ENCODE assay signal across 8 cellular contexts in the genomic region with DNA sequence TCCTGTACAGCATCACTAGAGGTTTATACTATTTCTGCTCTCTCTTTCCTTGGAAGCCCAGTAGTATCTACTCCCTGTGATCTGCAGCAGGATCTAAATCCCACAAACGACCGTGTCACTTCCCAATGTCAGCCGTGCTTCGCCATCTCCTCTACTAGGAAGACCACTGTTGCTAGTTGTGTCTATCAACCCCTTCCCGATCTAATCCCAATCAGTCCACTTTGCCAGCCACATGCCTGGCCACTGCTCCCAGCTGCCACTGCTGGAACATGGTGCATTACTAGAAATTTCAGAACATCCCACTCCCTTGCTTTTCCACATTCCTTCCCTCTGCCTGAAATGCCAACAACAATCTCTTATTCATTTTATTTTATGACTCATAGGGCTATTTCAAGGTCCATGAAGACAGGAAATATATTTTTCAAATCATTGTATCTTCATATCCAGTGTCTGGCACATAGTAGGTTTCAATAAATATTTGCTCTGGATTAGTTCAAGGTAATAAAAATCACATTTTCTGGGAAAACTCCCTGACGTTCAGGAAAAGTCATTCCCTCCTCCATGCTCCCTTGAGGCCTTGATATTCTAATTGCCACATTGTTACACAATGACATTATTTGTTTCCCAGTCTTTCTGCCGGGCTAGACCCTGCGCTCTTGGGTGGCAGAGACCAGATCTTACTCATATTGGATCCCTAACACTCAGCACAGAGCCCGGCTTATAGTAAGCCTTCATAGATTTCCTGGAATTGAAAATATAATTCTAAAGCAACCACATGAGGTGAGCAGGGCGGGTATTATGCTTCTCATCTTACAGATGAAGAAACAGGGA. TPM values are rescaled to one million over a fixed set of nuclear protein-coding genes. Genes with fewer than 3 reads are reported as not detected.
DNase-seq lines count a peak whose midpoint lies in the region; ATAC-seq, FAIRE-seq and TF ChIP-seq lines count a peak whose summit lies in the region.
"Had no signal": no experiment of that assay in that cellular context is flagged by ENCODE, and none has a peak within 500 bp of the region (broad histone marks: within the 10 kb centered on the region; RNA-seq: fewer than 3 reads in every experiment).

No MANE protein-coding gene starts in this region.

- H4K91ac ChIP-seq in IMR-90 (ENCODE audit: insufficient read depth, low read depth, low read length): peak overlapping the region; percentile 68

- TF ChIP-seq RAD21 in IMR-90 (IDR thresholded peaks at IDR 0.05; ENCODE audit: low read length): no peak

- peak overlapping the region; percentile 71 for H2BK20ac ChIP-seq in IMR-90 (ENCODE audit: low read depth, low read length)

- peaks cover 0 to 26% of the 10 kb centered on the region in 2 experiments; a peak in 2 of 4 replicates for H3K79me1 ChIP-seq in IMR-90 (ENCODE audit: low read depth in 1 of 2, low read length in 2 of 2)

- H3K4me1 ChIP-seq in IMR-90 (ENCODE audit: control insufficient read depth, insufficient read depth, low read length) (peaks cover 12% of the 10 kb centered on the region), astrocyte (ENCODE audit: insufficient read depth, low read length) (peaks cover 26% of the 10 kb centered on the region), thoracic aorta (ENCODE audit: control insufficient read depth in 1 of 2, low read depth in 2 of 2) (peaks cover 11 to 32% of the 10 kb centered on the region in 2 donors)

- POLR2A ChIA-PET in IMR-90 (lab: Charles Lee; ENCODE audit: unreplicated experiment): no interaction called here

- 0 out of 2 replicates have a peak overlapping the region, but pooled peaks have one; percentile 50 for H3K23ac ChIP-seq in IMR-90 (ENCODE audit: low read depth, low read length)

- peaks cover 1% of the 10 kb centered on the region for H3K9me3 Mint-ChIP-seq in astrocyte (ENCODE audit: unreplicated experiment)

- peak overlapping the region; percentile 77 for H2BK120ac ChIP-seq in IMR-90 (ENCODE audit: low read depth, low read length)

- H3K56ac ChIP-seq in IMR-90 (ENCODE audit: extremely low read depth, insufficient read depth, low read length): no peak overlapping the region

- peaks cover 15% of the 10 kb centered on the region for H3K4me1 Mint-ChIP-seq in astrocyte (ENCODE audit: low read depth, unreplicated experiment)

- no peak overlapping the region for H3K4me3 ChIP-seq in IMR-90 (ENCODE audit: insufficient read depth, low read depth, low read length)
- H3K4me3 ChIP-seq in astrocyte (ENCODE audit: insufficient read depth, low read depth, low read length): no peak overlapping the region
- peak overlapping the region; percentile 92 for H3K4me3 ChIP-seq in thoracic aorta

- no peak overlapping the region for H2AK9ac ChIP-seq in IMR-90 (replicated peaks; ENCODE audit: low read depth, low read length, poor library complexity)

- BruUV-seq in IMR-90 (replicated peaks; lab: Mats Ljungman, UMichigan): no TSS peak

- dilution Hi-C loops in IMR-90 (cut with HindIII; ENCODE audit: low sequenced_read_pairs, unreplicated experiment): no loop called here

- H3K27ac ChIP-seq in IMR-90 (ENCODE audit: insufficient read depth, low read length) (no peak overlapping the region), astrocyte (ENCODE audit: low read depth, low read length) (peak overlapping the region; percentile 60), thoracic aorta (peak overlapping the region; percentile 90 to 92)

- peak overlapping the region; percentile 53 for H4K5ac ChIP-seq in IMR-90 (ENCODE audit: low read depth, low read length)

- H2AK5ac ChIP-seq in IMR-90 (ENCODE audit: low read depth, low read length): peak overlapping the region; percentile 76

- no peak for TF ChIP-seq POLR2A in IMR-90 (IDR thresholded peaks at IDR 0.05; ENCODE audit: low read depth, low read length)

- H3K9me3 ChIP-seq in IMR-90 (ENCODE audit: control insufficient read depth, insufficient read depth, low read length): no peaks in the 10 kb centered on the region
- H3K9me3 ChIP-seq in astrocyte (ENCODE audit: insufficient read depth, low read depth, low read length): no peaks in the 10 kb centered on the region
- no peaks in the 10 kb centered on the region for H3K9me3 ChIP-seq in thoracic aorta

- no peaks in the 10 kb centered on the region for H4K20me1 ChIP-seq in IMR-90 (ENCODE audit: insufficient read depth, low read length)
- peaks cover 8% of the 10 kb centered on the region for H4K20me1 ChIP-seq in astrocyte (ENCODE audit: insufficient read depth, low read length)

- peak overlapping the region; percentile 17 for H3K27ac Mint-ChIP-seq in astrocyte (ENCODE audit: unreplicated experiment)

- CTCF ChIA-PET in IMR-90 (lab: Yijun Ruan, JAX): interaction anchor here (0.7 to 1.6 kb wide), 3 partner anchors 10 to 396 kb away, joined by 3 read pairs; no protein-coding TSS in a partner anchor

- H2AFZ ChIP-seq in IMR-90 (replicated peaks; ENCODE audit: low read length, poor library complexity) (peak overlapping the region; percentile 53), astrocyte (ENCODE audit: low read depth, low read length) (no peak overlapping the region)

- intact Hi-C loops in IMR-90 (cut with micrococcal nuclease): loop anchor here (5.0 kb wide), 4 partner anchors 157 to 707 kb away; no protein-coding TSS in a partner anchor

- peak overlapping the region; percentile 72 for H3K4ac ChIP-seq in IMR-90 (ENCODE audit: low read depth, low read length)

- no peak for FAIRE-seq in astrocyte (lab: Jason Lieb, UNC)

- H3K27me3 ChIP-seq in IMR-90 (ENCODE audit: control insufficient read depth, insufficient read depth, low read length) (no peaks in the 10 kb centered on the region), astrocyte (ENCODE audit: insufficient read depth, low read length) (no peaks in the 10 kb centered on the region), thoracic aorta (replicated peaks; ENCODE audit: insufficient read depth) (no peaks in the 10 kb centered on the region)

- H3K9ac ChIP-seq in IMR-90 (ENCODE audit: low read depth, low read length) (no peak overlapping the region), astrocyte (ENCODE audit: low read length) (peak overlapping the region; percentile 91)

- 80% methylated on average over 5 of the region's 10 CpGs; no CpG with 5 or more reads in 1 of the 2 experiments for WGBS in IMR-90 (ENCODE audit: extremely low coverage in 2 of 2, insufficient read length in 1 of 2), 2 experiments

- peaks cover 5% of the 10 kb centered on the region; the same call in 1 of the 2 replicates for H3K9me1 ChIP-seq in IMR-90 (ENCODE audit: insufficient read depth, low read length)

- H2BK5ac ChIP-seq in IMR-90 (ENCODE audit: low read depth, low read length, poor library complexity, severe bottlenecking): peak overlapping the region; percentile 46

- no peaks in the 10 kb centered on the region for H3K27me3 Mint-ChIP-seq in astrocyte (ENCODE audit: low read depth, unreplicated experiment)

- ATAC-seq in IMR-90 (ENCODE audit: low read depth) (no peak), thoracic aorta (ENCODE audit: insufficient number of reproducible peaks, low FRiP score, low read depth) (peak; percentile 41), GM21528 (IDR thresholded peaks at IDR 0.05; ENCODE audit: low FRiP score, unreplicated experiment) (no peak)

- TF ChIP-seq CTCF in IMR-90 (conservative IDR thresholded peaks at IDR 0.05; ENCODE audit: low read depth, low read length) (no peak), astrocyte (IDR thresholded peaks at IDR 0.05; ENCODE audit: insufficient read depth, low read depth, low read length) (no peak), thoracic aorta (IDR thresholded peaks at IDR 0.05) (no peak)

- H2BK15ac ChIP-seq in IMR-90 (ENCODE audit: low read depth, low read length): peak overlapping the region; percentile 47; the same call in 2 of the 3 replicates

- H3K4me3 Mint-ChIP-seq in astrocyte (ENCODE audit: unreplicated experiment): no peak overlapping the region

- H3K36me3 ChIP-seq in IMR-90 (ENCODE audit: control insufficient read depth, insufficient read depth, low read length) (no peaks in the 10 kb centered on the region), astrocyte (ENCODE audit: insufficient read depth, low read length) (no peaks in the 10 kb centered on the region), thoracic aorta (no peaks in the 10 kb centered on the region)

- in situ Hi-C loops in IMR-90 (cut with MboI; ENCODE audit: low sequenced_read_pairs): loop anchor here (5.0 to 10.0 kb wide), 6 partner anchors 293 to 882 kb away; no protein-coding TSS in a partner anchor

- H4K8ac ChIP-seq in IMR-90 (ENCODE audit: low read depth in 2 of 2, low read length in 2 of 2): peak overlapping the region in 1 of 2 experiments; percentile 31; a peak in 1 of 4 replicates

- peak overlapping the region; percentile 44 for H3K14ac ChIP-seq in IMR-90 (replicated peaks; ENCODE audit: low read depth, low read length)

- DNase-seq in IMR-90: peak; percentile 35
- DNase-seq in astrocyte (ENCODE audit: low read depth): peak; percentile 64
- peak; percentile 63 for DNase-seq in iris pigment epithelial cell (ENCODE audit: low read depth)
- no peak for DNase-seq in thoracic aorta (ENCODE audit: low spot score)
- no peak for DNase-seq in HPDE6-E6E7 (ENCODE audit: extremely low spot score)
- DNase-seq in NCI-H1930 (lab: John Stamatoyannopoulos, UW): no peak
- DNase-seq: NCI-H524 treated with DMSO at 0.1 percent for 48 hours had no signal

- peaks cover 27% of the 10 kb centered on the region for H3K79me2 ChIP-seq in astrocyte (ENCODE audit: insufficient read depth, low read length)

- no peak overlapping the region for H3K4me2 ChIP-seq in IMR-90 (ENCODE audit: low read depth, low read length)
- H3K4me2 ChIP-seq in astrocyte (ENCODE audit: low read length): peak overlapping the region; percentile 88

- peak overlapping the region; percentile 27; the same call in 1 of the 2 replicates for H3K18ac ChIP-seq in IMR-90 (ENCODE audit: low read depth, low read length)

- no peaks in the 10 kb centered on the region for H3K36me3 Mint-ChIP-seq in astrocyte (ENCODE audit: low read depth, unreplicated experiment)

TF ChIP-seq in IMR-90, 13 proteins besides CTCF, POLR2A, EP300 and RAD21 (continues in another document):
- TF ChIP-seq NFE2L2 (IDR thresholded peaks at IDR 0.05; ENCODE audit: low read depth, low read length) (no peak), CEBPB (IDR thresholded peaks at IDR 0.05; ENCODE audit: low read depth, low read length) (peak; percentile 51), SMC3 (IDR thresholded peaks at IDR 0.05; ENCODE audit: low read depth, low read length) (no peak)
- TF ChIP-seq, protein P1, sequence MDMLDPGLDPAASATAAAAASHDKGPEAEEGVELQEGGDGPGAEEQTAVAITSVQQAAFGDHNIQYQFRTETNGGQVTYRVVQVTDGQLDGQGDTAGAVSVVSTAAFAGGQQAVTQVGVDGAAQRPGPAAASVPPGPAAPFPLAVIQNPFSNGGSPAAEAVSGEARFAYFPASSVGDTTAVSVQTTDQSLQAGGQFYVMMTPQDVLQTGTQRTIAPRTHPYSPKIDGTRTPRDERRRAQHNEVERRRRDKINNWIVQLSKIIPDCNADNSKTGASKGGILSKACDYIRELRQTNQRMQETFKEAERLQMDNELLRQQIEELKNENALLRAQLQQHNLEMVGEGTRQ (IDR thresholded peaks at IDR 0.05; ENCODE audit: low read depth, low read length): no peak

RNA-seq across cellular contexts. Expression of a gene that starts 2.1 kb away (rescaled TPM):
- 12.7 and 16.1 TPM in 2 replicates for total RNA-seq in IMR-90 (2012; rRNA removed)
- 10.7 and 12.0 TPM in 2 replicates for polyA plus RNA-seq in IMR-90 (2012; rRNA removed)
- polyA plus RNA-seq in IMR-90 (2012; cell fraction: cytosol; rRNA removed): 8.4 and 17.9 TPM in 2 replicates
- polyA plus RNA-seq in IMR-90 (2012; cell fraction: nucleus; rRNA removed; ENCODE audit: low replicate concordance): 30.1 and 46.8 TPM in 2 replicates
- total RNA-seq in astrocyte: 22.6 and 28.6 TPM in 2 replicates
- 10 to 100 TPM; 81.4 to 85.6 TPM for total RNA-seq in thoracic aorta

Comparison
In these comparisons a context has a peak if more than half of its experiments do, and no peak if none do; other contexts are left out.
1. DNase-seq: peak in IMR-90 (single experiment), astrocyte (single experiment) and iris pigment epithelial cell (single experiment); none in thoracic aorta (single experiment), HPDE6-E6E7 (single experiment) and NCI-H1930 (0 of 2).